ENCODE assay signal across 23 cellular contexts in genomic region chr10:90192825-90193224, GRCh38.
"Had no signal": no experiment of that assay in that cellular context is flagged by ENCODE, and none has a peak within 500 bp of the region (broad histone marks: within the 10 kb centered on the region; RNA-seq: fewer than 3 reads in every experiment).

No MANE protein-coding gene starts in this region.

- H3K4me3 ChIP-seq: colonic mucosa, esophagus squamous epithelium, gastrocnemius medialis, heart right ventricle, left lung, lower lobe of right lung, mucosa of descending colon had no signal

- DNase-seq: colonic mucosa; cortex of kidney; effector CD8-positive, alpha-beta T cell; effector memory CD8-positive, alpha-beta T cell; endodermal cell; erythroblast; esophagus squamous epithelium; foreskin melanocyte; gastrocnemius medialis; glutamatergic neuron; head of caudate nucleus; heart right ventricle; hippocampal formation; left cardiac atrium; left lung; left ventricle myocardium superior; lower lobe of right lung; mesendoderm; midbrain; mucosa of descending colon; naive B cell had no signal

- H3K4me1 ChIP-seq: colonic mucosa, esophagus squamous epithelium, gastrocnemius medialis, heart right ventricle, left lung, lower lobe of right lung had no signal

- H3K27ac ChIP-seq: colonic mucosa, epithelial cell of prostate, esophagus squamous epithelium, gastrocnemius medialis, heart right ventricle, left lung, lower lobe of right lung had no signal

- ATAC-seq: effector memory CD8-positive, alpha-beta T cell; esophagus mucosa; gastrocnemius medialis; heart right ventricle; left lung; lower lobe of right lung; mucosa of descending colon had no signal

- H3K27me3 ChIP-seq: colonic mucosa, esophagus squamous epithelium, gastrocnemius medialis, heart right ventricle, left lung had no signal

- H3K9me3 ChIP-seq: colonic mucosa, esophagus squamous epithelium, gastrocnemius medialis, heart right ventricle, left lung, lower lobe of right lung, mucosa of descending colon had no signal

- H3K36me3 ChIP-seq: colonic mucosa, esophagus squamous epithelium, gastrocnemius medialis, heart right ventricle, left lung, lower lobe of right lung had no signal
